Comparison of ENCODE assay signal across 1 cellular context in genomic region chr6:3410385-3411360, GRCh38.
TF ChIP-seq lines count a peak whose summit lies in the region.

No MANE protein-coding gene starts in this region.

TF ChIP-seq in K562, 482 proteins besides CTCF, POLR2A, EP300 and RAD21 (continued from another document and continues in another):
- TF ChIP-seq, protein P1, sequence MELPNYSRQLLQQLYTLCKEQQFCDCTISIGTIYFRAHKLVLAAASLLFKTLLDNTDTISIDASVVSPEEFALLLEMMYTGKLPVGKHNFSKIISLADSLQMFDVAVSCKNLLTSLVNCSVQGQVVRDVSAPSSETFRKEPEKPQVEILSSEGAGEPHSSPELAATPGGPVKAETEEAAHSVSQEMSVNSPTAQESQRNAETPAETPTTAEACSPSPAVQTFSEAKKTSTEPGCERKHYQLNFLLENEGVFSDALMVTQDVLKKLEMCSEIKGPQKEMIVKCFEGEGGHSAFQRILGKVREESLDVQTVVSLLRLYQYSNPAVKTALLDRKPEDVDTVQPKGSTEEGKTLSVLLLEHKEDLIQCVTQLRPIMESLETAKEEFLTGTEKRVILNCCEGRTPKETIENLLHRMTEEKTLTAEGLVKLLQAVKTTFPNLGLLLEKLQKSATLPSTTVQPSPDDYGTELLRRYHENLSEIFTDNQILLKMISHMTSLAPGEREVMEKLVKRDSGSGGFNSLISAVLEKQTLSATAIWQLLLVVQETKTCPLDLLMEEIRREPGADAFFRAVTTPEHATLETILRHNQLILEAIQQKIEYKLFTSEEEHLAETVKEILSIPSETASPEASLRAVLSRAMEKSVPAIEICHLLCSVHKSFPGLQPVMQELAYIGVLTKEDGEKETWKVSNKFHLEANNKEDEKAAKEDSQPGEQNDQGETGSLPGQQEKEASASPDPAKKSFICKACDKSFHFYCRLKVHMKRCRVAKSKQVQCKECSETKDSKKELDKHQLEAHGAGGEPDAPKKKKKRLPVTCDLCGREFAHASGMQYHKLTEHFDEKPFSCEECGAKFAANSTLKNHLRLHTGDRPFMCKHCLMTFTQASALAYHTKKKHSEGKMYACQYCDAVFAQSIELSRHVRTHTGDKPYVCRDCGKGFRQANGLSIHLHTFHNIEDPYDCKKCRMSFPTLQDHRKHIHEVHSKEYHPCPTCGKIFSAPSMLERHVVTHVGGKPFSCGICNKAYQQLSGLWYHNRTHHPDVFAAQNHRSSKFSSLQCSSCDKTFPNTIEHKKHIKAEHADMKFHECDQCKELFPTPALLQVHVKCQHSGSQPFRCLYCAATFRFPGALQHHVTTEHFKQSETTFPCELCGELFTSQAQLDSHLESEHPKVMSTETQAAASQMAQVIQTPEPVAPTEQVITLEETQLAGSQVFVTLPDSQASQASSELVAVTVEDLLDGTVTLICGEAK (IDR thresholded peaks at IDR 0.05), result 0 out of 2 replicates have a peak, but pooled peaks have one; percentile 19
- TF ChIP-seq, protein P1 (CRISPR knock-in tag; IDR thresholded peaks at IDR 0.05), result no peak
- TF ChIP-seq ZBTB9 (CRISPR knock-in tag; IDR thresholded peaks at IDR 0.05) (no peak), TBP (optimal IDR thresholded peaks at IDR 0.05; ENCODE audit: low read depth, low read length) (peak; percentile 13), BHLHE40 (IDR thresholded peaks at IDR 0.05; ENCODE audit: low read length) (0 out of 2 replicates have a peak, but pooled peaks have one; percentile 5), ZNF512 (tag; IDR thresholded peaks at IDR 0.05) (no peak), POU5F1 (IDR thresholded peaks at IDR 0.05; ENCODE audit: borderline replicate concordance, low read depth, low read length, partially characterized antibody) (no peak), NELFE (IDR thresholded peaks at IDR 0.05; ENCODE audit: insufficient read depth, insufficient read length) (no peak), PURB (CRISPR knock-in tag; IDR thresholded peaks at IDR 0.05; ENCODE audit: low read depth) (no peak), NR3C1 (CRISPR knock-in tag; IDR thresholded peaks at IDR 0.05) (no peak), ATF1 (CRISPR knock-in tag; IDR thresholded peaks at IDR 0.05) (no peak), ATF1 (tag; IDR thresholded peaks at IDR 0.05) (no peak), CBX1 (IDR thresholded peaks at IDR 0.05; ENCODE audit: low read depth) (no peak), ETV5 (CRISPR knock-in tag; IDR thresholded peaks at IDR 0.05; ENCODE audit: low read depth) (0 out of 2 replicates have a peak, but pooled peaks have one; percentile 22), ZBTB11 (CRISPR knock-in tag; IDR thresholded peaks at IDR 0.05) (no peak), HIVEP1 (CRISPR knock-in tag; IDR thresholded peaks at IDR 0.05) (no peak), CTBP1 (IDR thresholded peaks at IDR 0.05; ENCODE audit: borderline replicate concordance) (peak; percentile 74; the same call in 1 of the 2 replicates), TRIM24 (IDR thresholded peaks at IDR 0.05) (no peak), GABPA (tag; conservative IDR thresholded peaks at IDR 0.05; ENCODE audit: low read depth) (no peak), EZH2 (IDR thresholded peaks at IDR 0.05; ENCODE audit: borderline replicate concordance, low read depth, low read length) (no peak), ZNF384 (IDR thresholded peaks at IDR 0.05; ENCODE audit: low read depth, low read length) (no peak), MNT (conservative IDR thresholded peaks at IDR 0.05) (no peak), HMBOX1 (IDR thresholded peaks at IDR 0.05) (peak; percentile 57), WHSC1 (IDR thresholded peaks at IDR 0.05; ENCODE audit: low read length) (no peak), ZNF644 (tag; IDR thresholded peaks at IDR 0.05; ENCODE audit: low read depth) (no peak), CBX3 (IDR thresholded peaks at IDR 0.05; ENCODE audit: borderline replicate concordance in 1 of 2, low read length in 2 of 2) (peak in 1 of 2 experiments; percentile 79; a peak in 1 of 3 replicates)
- TF ChIP-seq, protein P2, sequence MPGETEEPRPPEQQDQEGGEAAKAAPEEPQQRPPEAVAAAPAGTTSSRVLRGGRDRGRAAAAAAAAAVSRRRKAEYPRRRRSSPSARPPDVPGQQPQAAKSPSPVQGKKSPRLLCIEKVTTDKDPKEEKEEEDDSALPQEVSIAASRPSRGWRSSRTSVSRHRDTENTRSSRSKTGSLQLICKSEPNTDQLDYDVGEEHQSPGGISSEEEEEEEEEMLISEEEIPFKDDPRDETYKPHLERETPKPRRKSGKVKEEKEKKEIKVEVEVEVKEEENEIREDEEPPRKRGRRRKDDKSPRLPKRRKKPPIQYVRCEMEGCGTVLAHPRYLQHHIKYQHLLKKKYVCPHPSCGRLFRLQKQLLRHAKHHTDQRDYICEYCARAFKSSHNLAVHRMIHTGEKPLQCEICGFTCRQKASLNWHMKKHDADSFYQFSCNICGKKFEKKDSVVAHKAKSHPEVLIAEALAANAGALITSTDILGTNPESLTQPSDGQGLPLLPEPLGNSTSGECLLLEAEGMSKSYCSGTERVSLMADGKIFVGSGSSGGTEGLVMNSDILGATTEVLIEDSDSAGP (CRISPR knock-in tag; IDR thresholded peaks at IDR 0.05), result 0 out of 2 replicates have a peak, but pooled peaks have one; percentile 20
- TF ChIP-seq, protein P3, sequence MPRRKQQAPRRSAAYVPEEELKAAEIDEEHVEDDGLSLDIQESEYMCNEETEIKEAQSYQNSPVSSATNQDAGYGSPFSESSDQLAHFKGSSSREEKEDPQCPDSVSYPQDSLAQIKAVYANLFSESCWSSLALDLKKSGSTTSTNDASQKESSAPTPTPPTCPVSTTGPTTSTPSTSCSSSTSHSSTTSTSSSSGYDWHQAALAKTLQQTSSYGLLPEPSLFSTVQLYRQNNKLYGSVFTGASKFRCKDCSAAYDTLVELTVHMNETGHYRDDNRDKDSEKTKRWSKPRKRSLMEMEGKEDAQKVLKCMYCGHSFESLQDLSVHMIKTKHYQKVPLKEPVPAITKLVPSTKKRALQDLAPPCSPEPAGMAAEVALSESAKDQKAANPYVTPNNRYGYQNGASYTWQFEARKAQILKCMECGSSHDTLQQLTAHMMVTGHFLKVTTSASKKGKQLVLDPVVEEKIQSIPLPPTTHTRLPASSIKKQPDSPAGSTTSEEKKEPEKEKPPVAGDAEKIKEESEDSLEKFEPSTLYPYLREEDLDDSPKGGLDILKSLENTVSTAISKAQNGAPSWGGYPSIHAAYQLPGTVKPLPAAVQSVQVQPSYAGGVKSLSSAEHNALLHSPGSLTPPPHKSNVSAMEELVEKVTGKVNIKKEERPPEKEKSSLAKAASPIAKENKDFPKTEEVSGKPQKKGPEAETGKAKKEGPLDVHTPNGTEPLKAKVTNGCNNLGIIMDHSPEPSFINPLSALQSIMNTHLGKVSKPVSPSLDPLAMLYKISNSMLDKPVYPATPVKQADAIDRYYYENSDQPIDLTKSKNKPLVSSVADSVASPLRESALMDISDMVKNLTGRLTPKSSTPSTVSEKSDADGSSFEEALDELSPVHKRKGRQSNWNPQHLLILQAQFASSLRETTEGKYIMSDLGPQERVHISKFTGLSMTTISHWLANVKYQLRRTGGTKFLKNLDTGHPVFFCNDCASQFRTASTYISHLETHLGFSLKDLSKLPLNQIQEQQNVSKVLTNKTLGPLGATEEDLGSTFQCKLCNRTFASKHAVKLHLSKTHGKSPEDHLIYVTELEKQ (CRISPR knock-in tag; IDR thresholded peaks at IDR 0.05), result no peak
